In the genomic region with DNA sequence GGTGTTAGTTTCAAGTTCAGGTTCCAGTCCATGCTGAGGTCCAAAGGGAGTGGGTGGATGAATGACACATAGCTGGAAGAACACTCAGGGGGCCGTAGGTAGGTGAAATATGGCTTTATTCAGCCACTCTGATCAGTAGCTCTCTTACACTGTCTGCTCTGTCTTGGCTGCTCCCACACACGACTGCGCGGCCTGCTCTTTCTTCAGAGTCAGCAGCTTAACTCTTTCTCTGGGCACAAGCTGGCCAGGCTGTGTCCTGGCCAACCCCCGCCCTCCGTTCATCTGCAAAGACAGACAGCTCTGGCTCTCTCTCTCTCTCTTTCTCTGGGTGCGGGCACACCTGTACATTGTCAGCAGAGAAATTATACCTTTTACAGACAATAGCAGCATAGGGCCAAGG, we compare ENCODE assay signal across 26 cellular contexts.
"Had no signal": no experiment of that assay in that cellular context is flagged by ENCODE, and none has a peak within 500 bp of the region (broad histone marks: within the 10 kb centered on the region; RNA-seq: fewer than 3 reads in every experiment).

No MANE protein-coding gene starts in this region.

- ATAC-seq: natural killer cell; psoas muscle; right cardiac atrium; stimulated activated effector memory CD8-positive, alpha-beta T cell treated with anti-CD3 and anti-CD28 coated beads, Interleukin-12 subunit alpha, Interleukin-12 subunit beta, amount 100 ng/mL, for 72 hours; stimulated activated naive B cell treated with anti-CD40 and anti-IgM and Interleukin-4, amounts not matched to agents 10 μg/mL and 1 μg/mL and 100 μg/mL, for 72 hours; upper lobe of right lung had no signal

- H3K79me2 ChIP-seq: parathyroid adenoma had no signal

- H2AFZ ChIP-seq: neural progenitor cell, parathyroid adenoma had no signal

- H3K4me3 Mint-ChIP-seq: natural killer cell; nephron; neural progenitor cell; stimulated activated effector memory CD8-positive, alpha-beta T cell treated with anti-CD3 and anti-CD28 coated beads, Interleukin-12 subunit alpha, Interleukin-12 subunit beta, amount 100 ng/mL, for 72 hours; stimulated activated naive B cell treated with anti-CD40 and anti-IgM and Interleukin-4, amounts not matched to agents 10 μg/mL and 1 μg/mL and 100 μg/mL, for 72 hours; stimulated activated naive CD8-positive, alpha-beta T cell treated with anti-CD3 and anti-CD28 coated beads, Interleukin-15, Interleukin-2, amounts not matched to agents 100 ng/mL and 50 ng/mL, for 24 hours; type B pancreatic cell had no signal

- H3K9me3 Mint-ChIP-seq: nephron had no signal

- H3K4me1 ChIP-seq: neural progenitor cell, parathyroid adenoma, psoas muscle, sigmoid colon, stomach, tibial artery, transverse colon, upper lobe of right lung, uterus had no signal

- H3K27me3 ChIP-seq: neural progenitor cell, ovary, sigmoid colon, stomach, tibial artery, transverse colon, upper lobe of right lung, uterus had no signal

- H3K27ac Mint-ChIP-seq: natural killer cell; nephron; neural progenitor cell; progenitor cell of endocrine pancreas; stimulated activated effector memory CD8-positive, alpha-beta T cell treated with anti-CD3 and anti-CD28 coated beads, Interleukin-12 subunit alpha, Interleukin-12 subunit beta, amount 100 ng/mL, for 72 hours; stimulated activated naive B cell treated with anti-CD40 and anti-IgM and Interleukin-4, amounts not matched to agents 10 μg/mL and 1 μg/mL and 100 μg/mL, for 72 hours; stimulated activated naive CD8-positive, alpha-beta T cell treated with anti-CD3 and anti-CD28 coated beads, Interleukin-15, Interleukin-2, amounts not matched to agents 100 ng/mL and 50 ng/mL, for 24 hours; type B pancreatic cell had no signal

- H3K27ac ChIP-seq: neural progenitor cell, ovary, parathyroid adenoma, psoas muscle, sigmoid colon, stomach, tibial artery, transverse colon, upper lobe of right lung, uterus had no signal

- H3K4me2 ChIP-seq: neural progenitor cell had no signal

- DNase-seq: naive B cell; natural killer cell; occipital lobe; ovary; psoas muscle; right cardiac atrium; sigmoid colon; small intestine; stimulated activated CD4-positive, alpha-beta T cell treated with anti-CD3 and anti-CD28 coated beads, Interleukin-15, amount 100 ng/mL, for 24 hours; stimulated activated CD4-positive, alpha-beta T cell treated with anti-CD3 and anti-CD28 coated beads, Interleukin-2, amount 100 ng/mL, for 24 hours; stimulated activated CD4-positive, alpha-beta T cell treated with anti-CD3 and anti-CD28 coated beads, Interleukin-2, amount 100 ng/mL, for 48 hours; stimulated activated CD4-positive, alpha-beta T cell treated with anti-CD3 and anti-CD28 coated beads, Interleukin-4, amount 100 ng/mL, for 24 hours; stimulated activated naive B cell treated with anti-CD40 and anti-IgM and Interleukin-4, amounts not matched to agents 10 μg/mL and 1 μg/mL and 100 μg/mL, for 72 hours; stimulated activated naive CD4-positive, alpha-beta T cell treated with Interleukin-2 at 50 U/mL for 16 hours; stomach; tibial artery; transverse colon; upper lobe of right lung; uterus had no signal

- H3K27me3 Mint-ChIP-seq: naive B cell; progenitor cell of endocrine pancreas; stimulated activated naive B cell treated with anti-CD40 and anti-IgM and Interleukin-4, amounts not matched to agents 10 μg/mL and 1 μg/mL and 100 μg/mL, for 72 hours; stimulated activated naive CD8-positive, alpha-beta T cell treated with anti-CD3 and anti-CD28 coated beads, Interleukin-15, Interleukin-2, amounts not matched to agents 100 ng/mL and 50 ng/mL, for 24 hours had no signal

- H3K4me1 Mint-ChIP-seq: natural killer cell; nephron; stimulated activated effector memory CD8-positive, alpha-beta T cell treated with anti-CD3 and anti-CD28 coated beads, Interleukin-12 subunit alpha, Interleukin-12 subunit beta, amount 100 ng/mL, for 72 hours had no signal

- H3K9ac ChIP-seq: neural progenitor cell, parathyroid adenoma had no signal

- H3K36me3 Mint-ChIP-seq: naive B cell; natural killer cell; neural progenitor cell; stimulated activated effector memory CD8-positive, alpha-beta T cell treated with anti-CD3 and anti-CD28 coated beads, Interleukin-12 subunit alpha, Interleukin-12 subunit beta, amount 100 ng/mL, for 72 hours; stimulated activated naive B cell treated with anti-CD40 and anti-IgM and Interleukin-4, amounts not matched to agents 10 μg/mL and 1 μg/mL and 100 μg/mL, for 72 hours; type B pancreatic cell had no signal

- H3K4me3 ChIP-seq: neural progenitor cell, ovary, psoas muscle, sigmoid colon, stomach, tibial artery, transverse colon, upper lobe of right lung, uterus had no signal
